ENCODE assay signal across 8 cellular contexts in genomic region chr14:70416322-70416716, GRCh38. TPM values are rescaled to one million over a fixed set of nuclear protein-coding genes. Genes with fewer than 3 reads are reported as not detected.
DNase-seq lines count a peak whose midpoint lies in the region; ATAC-seq and TF ChIP-seq lines count a peak whose summit lies in the region.

No MANE protein-coding gene starts in this region.

- DNase-seq in AG20443 (ENCODE audit: low spot score) = peak; percentile 26
- no peak for DNase-seq in HCT116 (ENCODE audit: low read depth, low spot score)
- no peak for DNase-seq in heart right ventricle
- no peak for DNase-seq in retinal pigment epithelial cell (ENCODE audit: low read depth)
- no peak for DNase-seq in activated gamma-delta T cell (lab: John Stamatoyannopoulos, UW)

- H3K79me2 ChIP-seq in HCT116 (ENCODE audit: insufficient read depth, low read length) = peaks cover 45% of the 10 kb centered on the region

- TF ChIP-seq CTCF in HCT116 (IDR thresholded peaks at IDR 0.05 in 2 of 3, conservative IDR thresholded peaks at IDR 0.05 in 1 of 3; ENCODE audit: borderline replicate concordance in 1 of 3, insufficient read depth in 1 of 3, low read depth in 2 of 3, low read length in 2 of 3) (no peak), WI38 (IDR thresholded peaks at IDR 0.05; ENCODE audit: low read depth, low read length) (no peak), heart right ventricle (IDR thresholded peaks at IDR 0.05) (no peak), retinal pigment epithelial cell (conservative IDR thresholded peaks at IDR 0.05; ENCODE audit: low read depth, low read length) (no peak)

- H3K4me3 ChIP-seq in HCT116 (replicated peaks in 1 of 2; ENCODE audit: low read depth in 1 of 2, low read length in 2 of 2) = peak overlapping the region; percentile 81 to 91
- H3K4me3 ChIP-seq in WI38 (ENCODE audit: low read depth, low read length) = peak overlapping the region; percentile 98
- H3K4me3 ChIP-seq in heart right ventricle = peak overlapping the region; percentile 68 to 84 (median 78)
- H3K4me3 ChIP-seq in retinal pigment epithelial cell (ENCODE audit: low read length) = peak overlapping the region; percentile 99

- H3K27ac ChIP-seq in HCT116 (ENCODE audit: low read depth, low read length) (peak overlapping the region; percentile 46), heart right ventricle (peak overlapping the region in 8 of 10 donors; percentile 67 to 77 (median 72))

- POLR2A ChIA-PET in HCT116 (lab: Charles Lee) = no interaction called here

- H2AFZ ChIP-seq in HCT116 (ENCODE audit: low read depth, low read length, poor library complexity, severe bottlenecking) = no peak overlapping the region

- peak overlapping the region; percentile 75 for H3K4me2 ChIP-seq in HCT116 (ENCODE audit: low read length)

- no peaks in the 10 kb centered on the region for H3K9me2 ChIP-seq in HCT116 (ENCODE audit: insufficient read depth)

- TSS peak; percentile 63 for BruUV-seq in HCT116 (replicated peaks; lab: Mats Ljungman, UMichigan)

- CTCF ChIA-PET in HCT116 (lab: Charles Lee) = no interaction called here

- no peaks in the 10 kb centered on the region for H4K20me1 ChIP-seq in HCT116 (ENCODE audit: insufficient read depth)

- intact Hi-C loops in HCT116 (cut with micrococcal nuclease) = no loop called here
- intact Hi-C loops in heart right ventricle (cut with DNase I) = no loop called here

- no peak for TF ChIP-seq POLR2A in HCT116 (IDR thresholded peaks at IDR 0.05; ENCODE audit: borderline replicate concordance, extremely low read depth, insufficient read depth, insufficient read length)

- H3K36me3 ChIP-seq in HCT116 (ENCODE audit: control insufficient read depth in 1 of 2, insufficient read depth in 2 of 2, low read length in 2 of 2) (no peaks in the 10 kb centered on the region), heart right ventricle (peaks cover 0 to 18% (median 0%) of the 10 kb centered on the region in 9 donors)

- H3K27me3 ChIP-seq in HCT116 (ENCODE audit: insufficient read depth, low read length) (no peaks in the 10 kb centered on the region), heart right ventricle (no peaks in the 10 kb centered on the region)

- H3K9ac ChIP-seq in HCT116 (ENCODE audit: low read length) = peak overlapping the region; percentile 68

- peaks cover 5 to 13% of the 10 kb centered on the region in 2 experiments; a peak in 3 of 4 replicates for H3K4me1 ChIP-seq in HCT116 (ENCODE audit: control insufficient read depth in 1 of 2, insufficient read depth in 2 of 2, low read length in 2 of 2)
- H3K4me1 ChIP-seq in heart right ventricle = peaks cover 0 to 29% (median 17%) of the 10 kb centered on the region in 9 donors

- WGBS in heart right ventricle, 2 donors = 4 to 5% methylated on average over 8 of the region's 8 CpGs

- ATAC-seq in HCT116 (peak; percentile 48), heart right ventricle (peak in 4 of 8 donors; percentile 45 to 73 (median 62)), HG02571 (IDR thresholded peaks at IDR 0.05; ENCODE audit: unreplicated experiment) (no peak), HG03045 (IDR thresholded peaks at IDR 0.05; ENCODE audit: unreplicated experiment) (no peak)

- RAD21 ChIA-PET in HCT116 (lab: Charles Lee; ENCODE audit: low non-redundant PET in 1 of 2, low total read pairs in 2 of 2, uncharacterized antibody in 2 of 2, unreplicated experiment in 2 of 2) = no interaction called here

- H3K9me3 ChIP-seq in HCT116 (ENCODE audit: control insufficient read depth in 1 of 2, insufficient read depth in 1 of 2, low read depth in 1 of 2, low read length in 2 of 2) (no peaks in the 10 kb centered on the region), heart right ventricle (no peaks in the 10 kb centered on the region)

- no peak for TF ChIP-seq RAD21 in HCT116 (IDR thresholded peaks at IDR 0.05; ENCODE audit: low read depth)

TF ChIP-seq in HCT116, 20 proteins besides CTCF, POLR2A, EP300 and RAD21:
- TF ChIP-seq SIN3A (IDR thresholded peaks at IDR 0.05; ENCODE audit: low read depth) (no peak), ATF3 (IDR thresholded peaks at IDR 0.05) (no peak), TCF7L2 (IDR thresholded peaks at IDR 0.05; ENCODE audit: borderline replicate concordance, extremely low read depth, insufficient read depth, insufficient read length) (no peak), POLR2AphosphoS5 (IDR thresholded peaks at IDR 0.05; ENCODE audit: low read depth, low read length) (no peak), ZFX (IDR thresholded peaks at IDR 0.05) (no peak), YY1 (IDR thresholded peaks at IDR 0.05; ENCODE audit: extremely low read depth, insufficient replicate concordance, low read depth, low read length) (no peak), MAX (IDR thresholded peaks at IDR 0.05) (no peak), REST (IDR thresholded peaks at IDR 0.05; ENCODE audit: low read depth) (no peak), CEBPB (IDR thresholded peaks at IDR 0.05; ENCODE audit: low read depth) (no peak), SRF (IDR thresholded peaks at IDR 0.05; ENCODE audit: low read depth) (no peak), ELF1 (IDR thresholded peaks at IDR 0.05; ENCODE audit: borderline replicate concordance, low read depth) (no peak), EGR1 (IDR thresholded peaks at IDR 0.05; ENCODE audit: low read depth) (no peak), EZH2 (IDR thresholded peaks at IDR 0.05) (no peak), SP1 (IDR thresholded peaks at IDR 0.05; ENCODE audit: low read depth) (no peak), JUND (IDR thresholded peaks at IDR 0.05) (no peak), CBX3 (IDR thresholded peaks at IDR 0.05; ENCODE audit: low read depth) (no peak), FOSL1 (IDR thresholded peaks at IDR 0.05; ENCODE audit: low read depth) (no peak), EZH2phosphoT487 (IDR thresholded peaks at IDR 0.05; ENCODE audit: borderline replicate concordance) (no peak), ZNF274 (IDR thresholded peaks at IDR 0.05; ENCODE audit: low read depth, low read length) (no peak), ZBTB33 (IDR thresholded peaks at IDR 0.05; ENCODE audit: extremely low read depth, insufficient replicate concordance, low read length) (no peak)

RNA-seq across cellular contexts. Expression of gene SYNJ2BP, which starts 0.6 kb away (rescaled TPM):
- total RNA-seq in HCT116 (2021; ENCODE audit: unreplicated experiment) (19.0 TPM), heart right ventricle (10 to 100 TPM; 50.6 to 64.8 (median 54.3) TPM)
- polyA plus RNA-seq in HCT116 (2012) = 4.0 and 6.7 TPM in 2 replicates
- polyA plus RNA-seq in heart right ventricle = 10 to 100 TPM; 11.6 to 13.6 TPM

RNA-seq across cellular contexts. Expression of gene ADAM21, which starts 35.7 kb away (rescaled TPM):
- 0.98 TPM for total RNA-seq in HCT116 (2021; ENCODE audit: unreplicated experiment)
- polyA plus RNA-seq in HCT116 (2012) = 0.74 and 0.91 TPM in 2 replicates
- under 1 TPM in 7 of 10 donors, not detected in 3; 0.10 to 0.31 (median 0.26) TPM for total RNA-seq in heart right ventricle
- under 1 TPM in 1 of 2 donors, not detected in 1; 0.16 TPM for polyA plus RNA-seq in heart right ventricle

RNA-seq across cellular contexts. Expression of gene COX16, which starts 56.8 kb away (rescaled TPM):
- 52.4 TPM for total RNA-seq in HCT116 (2021; ENCODE audit: unreplicated experiment)
- polyA plus RNA-seq in HCT116 (2012) = 13.3 and 17.6 TPM in 2 replicates
- total RNA-seq in heart right ventricle = 10 to 100 TPM; 22.8 to 49.1 (median 38.9) TPM
- polyA plus RNA-seq in heart right ventricle = 10 to 100 TPM; 34.0 to 48.8 TPM
